In genomic region chr2:46878240-46878877, GRCh38 we compare ENCODE assay signal across 4 cellular contexts.
TF ChIP-seq lines count a peak whose summit lies in the region.

No MANE protein-coding gene starts in this region.

TF ChIP-seq in HEK293, 187 proteins besides CTCF, POLR2A, EP300 and RAD21 (continues in another document):
- TF ChIP-seq PATZ1 (tag by site-specific recombination; IDR thresholded peaks at IDR 0.05) (no peak), KLF9 (tag by site-specific recombination; IDR thresholded peaks at IDR 0.05; ENCODE audit: low read depth) (no peak), ZNF426 (tag by site-specific recombination; IDR thresholded peaks at IDR 0.05) (no peak), SP2 (tag by site-specific recombination; IDR thresholded peaks at IDR 0.05) (no peak), ZNF18 (tag by site-specific recombination; IDR thresholded peaks at IDR 0.05) (peak; percentile 56; the same call in 1 of the 2 replicates), ZNF747 (tag by site-specific recombination; IDR thresholded peaks at IDR 0.05) (no peak), KLF17 (tag by site-specific recombination; IDR thresholded peaks at IDR 0.05) (no peak), GLI2 (tag by site-specific recombination; IDR thresholded peaks at IDR 0.05; ENCODE audit: borderline replicate concordance, low read depth) (no peak), ZNF521 (tag by site-specific recombination; IDR thresholded peaks at IDR 0.05) (0 out of 2 replicates have a peak, but pooled peaks have one; percentile 70), ZNF37A (tag by site-specific recombination; IDR thresholded peaks at IDR 0.05) (no peak)

TF ChIP-seq in K562, 482 proteins besides CTCF, POLR2A, EP300 and RAD21 (continues in another document):
- TF ChIP-seq, protein P1, sequence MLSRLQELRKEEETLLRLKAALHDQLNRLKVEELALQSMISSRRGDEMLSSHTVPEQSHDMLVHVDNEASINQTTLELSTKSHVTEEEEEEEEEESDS (CRISPR knock-in tag; IDR thresholded peaks at IDR 0.05), result no peak
- peak; percentile 82; the same call in 1 of the 2 replicates for TF ChIP-seq OTX1 (CRISPR knock-in tag; IDR thresholded peaks at IDR 0.05)
- 0 out of 4 replicates have a peak, but pooled peaks of 1 of the 2 experiments have one; percentile 61 for TF ChIP-seq MCM7 (IDR thresholded peaks at IDR 0.05)
- no peak for TF ChIP-seq POU5F1 (IDR thresholded peaks at IDR 0.05; ENCODE audit: borderline replicate concordance, low read depth, low read length, partially characterized antibody)
- TF ChIP-seq, protein P2, sequence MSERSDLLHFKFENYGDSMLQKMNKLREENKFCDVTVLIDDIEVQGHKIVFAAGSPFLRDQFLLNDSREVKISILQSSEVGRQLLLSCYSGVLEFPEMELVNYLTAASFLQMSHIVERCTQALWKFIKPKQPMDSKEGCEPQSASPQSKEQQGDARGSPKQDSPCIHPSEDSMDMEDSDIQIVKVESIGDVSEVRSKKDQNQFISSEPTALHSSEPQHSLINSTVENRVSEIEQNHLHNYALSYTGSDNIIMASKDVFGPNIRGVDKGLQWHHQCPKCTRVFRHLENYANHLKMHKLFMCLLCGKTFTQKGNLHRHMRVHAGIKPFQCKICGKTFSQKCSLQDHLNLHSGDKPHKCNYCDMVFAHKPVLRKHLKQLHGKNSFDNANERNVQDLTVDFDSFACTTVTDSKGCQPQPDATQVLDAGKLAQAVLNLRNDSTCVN (CRISPR knock-in tag; IDR thresholded peaks at IDR 0.05), result 0 out of 2 replicates have a peak, but pooled peaks have one; percentile 4
- TF ChIP-seq ZNF696 (CRISPR knock-in tag; conservative IDR thresholded peaks at IDR 0.05), result no peak
- TF ChIP-seq HDAC1 (IDR thresholded peaks at IDR 0.05), result peak in 1 of 2 experiments; percentile 48; a peak in 1 of 4 replicates
- TF ChIP-seq, protein P3, sequence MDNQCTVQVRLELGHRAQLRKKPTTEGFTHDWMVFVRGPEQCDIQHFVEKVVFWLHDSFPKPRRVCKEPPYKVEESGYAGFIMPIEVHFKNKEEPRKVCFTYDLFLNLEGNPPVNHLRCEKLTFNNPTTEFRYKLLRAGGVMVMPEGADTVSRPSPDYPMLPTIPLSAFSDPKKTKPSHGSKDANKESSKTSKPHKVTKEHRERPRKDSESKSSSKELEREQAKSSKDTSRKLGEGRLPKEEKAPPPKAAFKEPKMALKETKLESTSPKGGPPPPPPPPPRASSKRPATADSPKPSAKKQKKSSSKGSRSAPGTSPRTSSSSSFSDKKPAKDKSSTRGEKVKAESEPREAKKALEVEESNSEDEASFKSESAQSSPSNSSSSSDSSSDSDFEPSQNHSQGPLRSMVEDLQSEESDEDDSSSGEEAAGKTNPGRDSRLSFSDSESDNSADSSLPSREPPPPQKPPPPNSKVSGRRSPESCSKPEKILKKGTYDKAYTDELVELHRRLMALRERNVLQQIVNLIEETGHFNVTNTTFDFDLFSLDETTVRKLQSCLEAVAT (IDR thresholded peaks at IDR 0.05), result 0 out of 4 replicates have a peak, but pooled peaks of 1 of the 2 experiments have one; percentile 34
- 0 out of 2 replicates have a peak, but pooled peaks have one; percentile 5 for TF ChIP-seq NKRF (IDR thresholded peaks at IDR 0.05; ENCODE audit: borderline replicate concordance)
- TF ChIP-seq TRIM24 (IDR thresholded peaks at IDR 0.05), result peak in 1 of 2 experiments; percentile 11; a peak in 1 of 4 replicates

TF ChIP-seq in HepG2, 621 proteins besides CTCF, POLR2A, EP300 and RAD21 (continues in another document):
- TF ChIP-seq ZNF619 (CRISPR knock-in tag; IDR thresholded peaks at IDR 0.05), result no peak
- TF ChIP-seq TCF12 (IDR thresholded peaks at IDR 0.05), result no peak
- no peak for TF ChIP-seq TCF12 (CRISPR knock-in tag; IDR thresholded peaks at IDR 0.05)
- TF ChIP-seq, protein P4, sequence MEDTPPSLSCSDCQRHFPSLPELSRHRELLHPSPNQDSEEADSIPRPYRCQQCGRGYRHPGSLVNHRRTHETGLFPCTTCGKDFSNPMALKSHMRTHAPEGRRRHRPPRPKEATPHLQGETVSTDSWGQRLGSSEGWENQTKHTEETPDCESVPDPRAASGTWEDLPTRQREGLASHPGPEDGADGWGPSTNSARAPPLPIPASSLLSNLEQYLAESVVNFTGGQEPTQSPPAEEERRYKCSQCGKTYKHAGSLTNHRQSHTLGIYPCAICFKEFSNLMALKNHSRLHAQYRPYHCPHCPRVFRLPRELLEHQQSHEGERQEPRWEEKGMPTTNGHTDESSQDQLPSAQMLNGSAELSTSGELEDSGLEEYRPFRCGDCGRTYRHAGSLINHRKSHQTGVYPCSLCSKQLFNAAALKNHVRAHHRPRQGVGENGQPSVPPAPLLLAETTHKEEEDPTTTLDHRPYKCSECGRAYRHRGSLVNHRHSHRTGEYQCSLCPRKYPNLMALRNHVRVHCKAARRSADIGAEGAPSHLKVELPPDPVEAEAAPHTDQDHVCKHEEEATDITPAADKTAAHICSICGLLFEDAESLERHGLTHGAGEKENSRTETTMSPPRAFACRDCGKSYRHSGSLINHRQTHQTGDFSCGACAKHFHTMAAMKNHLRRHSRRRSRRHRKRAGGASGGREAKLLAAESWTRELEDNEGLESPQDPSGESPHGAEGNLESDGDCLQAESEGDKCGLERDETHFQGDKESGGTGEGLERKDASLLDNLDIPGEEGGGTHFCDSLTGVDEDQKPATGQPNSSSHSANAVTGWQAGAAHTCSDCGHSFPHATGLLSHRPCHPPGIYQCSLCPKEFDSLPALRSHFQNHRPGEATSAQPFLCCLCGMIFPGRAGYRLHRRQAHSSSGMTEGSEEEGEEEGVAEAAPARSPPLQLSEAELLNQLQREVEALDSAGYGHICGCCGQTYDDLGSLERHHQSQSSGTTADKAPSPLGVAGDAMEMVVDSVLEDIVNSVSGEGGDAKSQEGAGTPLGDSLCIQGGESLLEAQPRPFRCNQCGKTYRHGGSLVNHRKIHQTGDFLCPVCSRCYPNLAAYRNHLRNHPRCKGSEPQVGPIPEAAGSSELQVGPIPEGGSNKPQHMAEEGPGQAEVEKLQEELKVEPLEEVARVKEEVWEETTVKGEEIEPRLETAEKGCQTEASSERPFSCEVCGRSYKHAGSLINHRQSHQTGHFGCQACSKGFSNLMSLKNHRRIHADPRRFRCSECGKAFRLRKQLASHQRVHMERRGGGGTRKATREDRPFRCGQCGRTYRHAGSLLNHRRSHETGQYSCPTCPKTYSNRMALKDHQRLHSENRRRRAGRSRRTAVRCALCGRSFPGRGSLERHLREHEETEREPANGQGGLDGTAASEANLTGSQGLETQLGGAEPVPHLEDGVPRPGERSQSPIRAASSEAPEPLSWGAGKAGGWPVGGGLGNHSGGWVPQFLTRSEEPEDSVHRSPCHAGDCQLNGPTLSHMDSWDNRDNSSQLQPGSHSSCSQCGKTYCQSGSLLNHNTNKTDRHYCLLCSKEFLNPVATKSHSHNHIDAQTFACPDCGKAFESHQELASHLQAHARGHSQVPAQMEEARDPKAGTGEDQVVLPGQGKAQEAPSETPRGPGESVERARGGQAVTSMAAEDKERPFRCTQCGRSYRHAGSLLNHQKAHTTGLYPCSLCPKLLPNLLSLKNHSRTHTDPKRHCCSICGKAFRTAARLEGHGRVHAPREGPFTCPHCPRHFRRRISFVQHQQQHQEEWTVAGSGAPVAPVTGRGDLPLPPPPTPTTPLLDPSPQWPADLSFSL (CRISPR knock-in tag; IDR thresholded peaks at IDR 0.05), result peak; percentile 91; the same call in 1 of the 2 replicates
- TF ChIP-seq TFE3 (CRISPR knock-in tag; IDR thresholded peaks at IDR 0.05), result no peak
- peak; percentile 47; the same call in 1 of the 2 replicates for TF ChIP-seq MTF2 (CRISPR knock-in tag; IDR thresholded peaks at IDR 0.05; ENCODE audit: borderline replicate concordance)
- no peak for TF ChIP-seq RFX1 (IDR thresholded peaks at IDR 0.05)
- TF ChIP-seq RAD51 (IDR thresholded peaks at IDR 0.05; ENCODE audit: borderline replicate concordance), result peak; percentile 1

TF ChIP-seq in HEK293T, 16 proteins besides CTCF, POLR2A, EP300 and RAD21:
- TF ChIP-seq L3MBTL2 (conservative IDR thresholded peaks at IDR 0.05), result no peak
- no peak for TF ChIP-seq ELF4 (IDR thresholded peaks at IDR 0.05)
TF ChIP-seq in HEK293T: peak in this region for 0.
